1 cellular context compared by ENCODE assay signal in genomic region chr1:28875134-28875533, GRCh38.
TF ChIP-seq lines count a peak whose summit lies in the region.

No MANE protein-coding gene starts in this region.

TF ChIP-seq in K562, 482 proteins besides CTCF, POLR2A, EP300 and RAD21 (continued from another document):
- 0 out of 4 replicates have a peak, but pooled peaks of 1 of the 2 experiments have one; percentile 53 for TF ChIP-seq MLLT1 (IDR thresholded peaks at IDR 0.05)
